In the genomic region with DNA sequence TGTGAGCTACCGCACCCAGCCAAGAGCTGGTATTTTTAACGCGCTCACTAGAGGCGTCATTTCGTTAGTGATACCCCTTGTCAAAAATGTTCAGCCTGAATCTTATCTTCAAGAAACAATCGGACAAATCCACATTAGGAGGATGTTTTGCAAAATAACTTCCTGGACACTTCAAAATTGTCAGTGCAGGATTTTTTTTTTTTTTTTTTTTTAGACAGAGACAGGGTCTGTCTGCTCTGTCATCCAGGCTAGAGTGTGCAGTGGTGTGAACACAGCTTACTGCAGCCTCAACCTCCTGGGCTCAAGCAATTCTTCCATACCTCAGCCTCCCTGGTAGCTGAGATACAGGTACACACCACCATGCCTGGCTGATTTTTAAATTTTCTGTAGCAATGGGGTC, we compare ENCODE assay signal across 23 cellular contexts.
"Had no signal": no experiment of that assay in that cellular context is flagged by ENCODE, and none has a peak within 500 bp of the region (broad histone marks: within the 10 kb centered on the region; RNA-seq: fewer than 3 reads in every experiment).

No MANE protein-coding gene starts in this region.

- DNase-seq: effector memory CD4-positive, alpha-beta T cell; gastrocnemius medialis; glutamatergic neuron; left cardiac atrium; left ventricle myocardium inferior; lower lobe of right lung; naive B cell; nephron progenitor cell; psoas muscle; spleen; stimulated activated CD4-positive, alpha-beta T cell treated with anti-CD3 and anti-CD28 coated beads, Interleukin-15, amount 100 ng/mL, for 24 hours; stimulated activated CD4-positive, alpha-beta T cell treated with anti-CD3 and anti-CD28 coated beads, Interleukin-1b, Interleukin-23, amount 100 ng/mL, for 48 hours; stimulated activated CD4-positive, alpha-beta T cell treated with anti-CD3 and anti-CD28 coated beads, Interleukin-4, amount 100 ng/mL, for 24 hours; stimulated activated naive CD8-positive, alpha-beta T cell treated with anti-CD3 and anti-CD28 coated beads, Interleukin-15, amount 100 ng/mL, for 72 hours; testis; upper lobe of right lung had no signal

- H3K9me3 Mint-ChIP-seq: immature natural killer cell; memory B cell; naive B cell; stimulated activated memory B cell treated with anti-CD40 and anti-IgM and Interleukin-4, amounts not matched to agents 10 μg/mL and 1 μg/mL and 100 μg/mL, for 72 hours; stimulated activated naive CD8-positive, alpha-beta T cell treated with anti-CD3 and anti-CD28 coated beads, Interleukin-15, amount 100 ng/mL, for 72 hours had no signal

- FAIRE-seq: endometrium, kidney had no signal

- H3K36me3 Mint-ChIP-seq: memory B cell; naive B cell; stimulated activated memory B cell treated with anti-CD40 and anti-IgM and Interleukin-4, amounts not matched to agents 10 μg/mL and 1 μg/mL and 100 μg/mL, for 72 hours had no signal

- H3K27me3 Mint-ChIP-seq: stimulated activated memory B cell treated with anti-CD40 and anti-IgM and Interleukin-4, amounts not matched to agents 10 μg/mL and 1 μg/mL and 100 μg/mL, for 72 hours; stimulated activated naive CD8-positive, alpha-beta T cell treated with anti-CD3 and anti-CD28 coated beads, Interleukin-15, amount 100 ng/mL, for 72 hours had no signal

- H3K9me3 ChIP-seq: esophagus muscularis mucosa, gastrocnemius medialis, left ventricle myocardium inferior, lower lobe of right lung, psoas muscle, spleen, testis, tibial nerve, upper lobe of right lung had no signal

- H3K4me3 ChIP-seq: esophagus muscularis mucosa, gastrocnemius medialis, left ventricle myocardium inferior, lower lobe of right lung, psoas muscle, spleen, testis, tibial nerve, upper lobe of right lung had no signal

- H3K4me1 ChIP-seq: esophagus muscularis mucosa, gastrocnemius medialis, left ventricle myocardium inferior, lower lobe of right lung, psoas muscle, testis, tibial nerve, upper lobe of right lung had no signal

- H3K4me1 Mint-ChIP-seq: immature natural killer cell, memory B cell had no signal

- H3K27ac Mint-ChIP-seq: memory B cell, nephron progenitor cell had no signal

- H3K27ac ChIP-seq: esophagus muscularis mucosa, gastrocnemius medialis, left ventricle myocardium inferior, lower lobe of right lung, psoas muscle, spleen, testis, tibial nerve, upper lobe of right lung had no signal

- H3K4me3 Mint-ChIP-seq: immature natural killer cell; memory B cell; naive B cell; nephron progenitor cell; stimulated activated memory B cell treated with anti-CD40 and anti-IgM and Interleukin-4, amounts not matched to agents 10 μg/mL and 1 μg/mL and 100 μg/mL, for 72 hours; stimulated activated naive CD8-positive, alpha-beta T cell treated with anti-CD3 and anti-CD28 coated beads, Interleukin-15, amount 100 ng/mL, for 72 hours had no signal
